10 cellular contexts compared by ENCODE assay signal in the genomic region with DNA sequence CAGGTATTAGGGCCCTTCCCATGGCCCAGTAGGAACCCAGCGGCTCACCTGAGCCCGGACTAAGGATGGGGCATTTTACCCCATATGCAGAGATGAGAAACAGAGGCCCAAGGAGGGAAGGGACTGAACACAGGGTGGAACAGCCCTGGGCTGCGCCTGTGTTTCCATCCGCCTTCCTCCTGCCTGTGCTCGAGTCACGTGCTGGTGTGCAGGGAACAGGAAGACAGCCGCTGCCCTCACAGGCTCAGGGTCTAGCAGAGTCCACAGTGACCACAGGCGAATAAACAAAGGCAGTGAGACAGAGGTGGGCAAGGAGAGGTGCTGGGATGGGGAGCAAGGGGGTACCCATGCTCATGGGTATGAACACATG.
A peak's percentile ranks its signal among the peaks of the same experiment; 100 is the strongest.
DNase-seq lines count a peak whose midpoint lies in the region; ATAC-seq and TF ChIP-seq lines count a peak whose summit lies in the region.
"Had no signal": no experiment of that assay in that cellular context is flagged by ENCODE, and none has a peak within 500 bp of the region (broad histone marks: within the 10 kb centered on the region; RNA-seq: fewer than 3 reads in every experiment).

No MANE protein-coding gene starts in this region.

- ATAC-seq in HG03354 (IDR thresholded peaks at IDR 0.05; ENCODE audit: poor library complexity, severe bottlenecking, unreplicated experiment) (no peak), GM18498 (IDR thresholded peaks at IDR 0.05; ENCODE audit: unreplicated experiment) (no peak)

- H3K27ac ChIP-seq in esophagus squamous epithelium (peak overlapping the region; percentile 97 to 100 (median 98)), ovary (peak overlapping the region; percentile 96 to 100)

- no peak for TF ChIP-seq CTCF in AG10803 (conservative IDR thresholded peaks at IDR 0.05; ENCODE audit: low read length)
- no peak for TF ChIP-seq CTCF in esophagus squamous epithelium (IDR thresholded peaks at IDR 0.05)
- TF ChIP-seq CTCF in ovary (IDR thresholded peaks at IDR 0.05), result no peak

- H3K4me1 ChIP-seq in esophagus squamous epithelium, result peaks cover 62 to 100% (median 74%) of the 10 kb centered on the region in 3 donors
- H3K4me1 ChIP-seq in ovary (ENCODE audit: insufficient read depth), result peaks cover 29% of the 10 kb centered on the region

- DNase-seq in AG10803 (ENCODE audit: low read depth) (no peak), SK-MEL-5 (ENCODE audit: low read depth, low spot score) (peak; percentile 56), esophagus squamous epithelium (lab: John Stamatoyannopoulos, UW) (no peak), ovary (peak in 2 of 5 donors; percentile 46 to 62), NK-92 (lab: John Stamatoyannopoulos, UW; ENCODE audit: unreplicated experiment) (no peak), NCI-H187 (lab: John Stamatoyannopoulos, UW) (no peak)
- DNase-seq: DND-41; effector CD8-positive, alpha-beta T cell had no signal

- in situ Hi-C loops in SK-MEL-5 (cut with HindIII; ENCODE audit: low pct_unique_long_range_greater_than_20kb, low sequenced_read_pairs), result no loop called here

- H3K36me3 ChIP-seq in esophagus squamous epithelium (peaks cover 0 to 7% (median 0%) of the 10 kb centered on the region in 3 donors), ovary (no peaks in the 10 kb centered on the region)

- 28 to 67% methylated on average over 6 to 8 of the region's 8 CpGs for WGBS in esophagus squamous epithelium, 2 donors
- 44 to 67% (median 53%) methylated on average over 8 of the region's 8 CpGs for WGBS in ovary, 3 donors

- H3K27me3 ChIP-seq in esophagus squamous epithelium (no peaks in the 10 kb centered on the region), ovary (no peaks in the 10 kb centered on the region)

- TF ChIP-seq EP300 in ovary (IDR thresholded peaks at IDR 0.05), result no peak

- TF ChIP-seq POLR2A in esophagus squamous epithelium (IDR thresholded peaks at IDR 0.05) (peak in 1 of 4 donors; percentile 41), ovary (IDR thresholded peaks at IDR 0.05) (no peak)

- intact Hi-C loops in esophagus squamous epithelium (cut with DNase I) (loop anchor here (5.0 kb wide), 1 partner anchor 121 kb away; no protein-coding TSS in a partner anchor), ovary (cut with DNase I) (loop anchor here in 3 of 4 donors (5.0 to 10.0 kb wide), 3 partner anchors 113 to 347 kb away; no protein-coding TSS in a partner anchor)

- no peaks in the 10 kb centered on the region for H3K9me3 ChIP-seq in esophagus squamous epithelium
- no peaks in the 10 kb centered on the region for H3K9me3 ChIP-seq in ovary

- peak overlapping the region; percentile 16 for H3K4me3 ChIP-seq in AG10803 (ENCODE audit: low read length)
- H3K4me3 ChIP-seq in esophagus squamous epithelium, result peak overlapping the region in 3 of 4 donors; percentile 4 to 68 (median 59)
- no peak overlapping the region for H3K4me3 ChIP-seq in ovary
